ENCODE assay signal across 1 cellular context in the genomic region with DNA sequence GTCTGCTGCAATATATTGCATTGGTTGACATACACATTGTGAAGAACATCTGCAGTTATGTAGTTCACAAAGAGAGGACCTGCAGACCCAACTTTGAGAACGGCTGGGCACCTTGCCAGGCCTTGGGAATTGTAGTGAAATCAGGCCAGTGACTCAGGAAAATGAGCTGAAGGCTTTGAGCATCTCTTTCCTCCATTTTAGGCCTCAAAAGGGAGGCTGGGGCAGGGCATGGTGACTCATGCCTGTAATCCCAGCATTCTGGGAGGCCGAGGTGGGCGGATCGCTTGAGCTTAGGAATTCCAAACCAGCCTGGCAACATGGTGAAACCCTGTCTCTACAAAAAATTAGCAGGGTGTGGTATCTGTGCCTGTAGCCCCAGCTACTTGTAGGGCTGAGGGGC.
TF ChIP-seq lines count a peak whose summit lies in the region.

No MANE protein-coding gene starts in this region.

TF ChIP-seq in HepG2, 621 proteins besides CTCF, POLR2A, EP300 and RAD21 (continued from another document):
- TF ChIP-seq, protein P1, sequence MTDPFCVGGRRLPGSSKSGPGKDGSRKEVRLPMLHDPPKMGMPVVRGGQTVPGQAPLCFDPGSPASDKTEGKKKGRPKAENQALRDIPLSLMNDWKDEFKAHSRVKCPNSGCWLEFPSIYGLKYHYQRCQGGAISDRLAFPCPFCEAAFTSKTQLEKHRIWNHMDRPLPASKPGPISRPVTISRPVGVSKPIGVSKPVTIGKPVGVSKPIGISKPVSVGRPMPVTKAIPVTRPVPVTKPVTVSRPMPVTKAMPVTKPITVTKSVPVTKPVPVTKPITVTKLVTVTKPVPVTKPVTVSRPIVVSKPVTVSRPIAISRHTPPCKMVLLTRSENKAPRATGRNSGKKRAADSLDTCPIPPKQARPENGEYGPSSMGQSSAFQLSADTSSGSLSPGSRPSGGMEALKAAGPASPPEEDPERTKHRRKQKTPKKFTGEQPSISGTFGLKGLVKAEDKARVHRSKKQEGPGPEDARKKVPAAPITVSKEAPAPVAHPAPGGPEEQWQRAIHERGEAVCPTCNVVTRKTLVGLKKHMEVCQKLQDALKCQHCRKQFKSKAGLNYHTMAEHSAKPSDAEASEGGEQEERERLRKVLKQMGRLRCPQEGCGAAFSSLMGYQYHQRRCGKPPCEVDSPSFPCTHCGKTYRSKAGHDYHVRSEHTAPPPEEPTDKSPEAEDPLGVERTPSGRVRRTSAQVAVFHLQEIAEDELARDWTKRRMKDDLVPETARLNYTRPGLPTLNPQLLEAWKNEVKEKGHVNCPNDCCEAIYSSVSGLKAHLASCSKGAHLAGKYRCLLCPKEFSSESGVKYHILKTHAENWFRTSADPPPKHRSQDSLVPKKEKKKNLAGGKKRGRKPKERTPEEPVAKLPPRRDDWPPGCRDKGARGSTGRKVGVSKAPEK (CRISPR knock-in tag; IDR thresholded peaks at IDR 0.05; ENCODE audit: borderline replicate concordance), result no peak
- TF ChIP-seq FOSL2 (CRISPR knock-in tag; IDR thresholded peaks at IDR 0.05) (peak; percentile 91), ZNF234 (CRISPR knock-in tag; conservative IDR thresholded peaks at IDR 0.05) (no peak), SNRNP70 (IDR thresholded peaks at IDR 0.05; ENCODE audit: low read depth, low read length) (no peak), PAX8 (CRISPR knock-in tag; IDR thresholded peaks at IDR 0.05; ENCODE audit: borderline replicate concordance) (no peak), ZNF550 (CRISPR knock-in tag; IDR thresholded peaks at IDR 0.05; ENCODE audit: borderline replicate concordance) (no peak)
